8 cellular contexts compared by ENCODE assay signal in genomic region chr15:75043509-75044257, GRCh38. TPM values are rescaled to one million over a fixed set of nuclear protein-coding genes. Genes with fewer than 3 reads are reported as not detected.
A peak's percentile ranks its signal among the peaks of the same experiment; 100 is the strongest.
DNase-seq lines count a peak whose midpoint lies in the region; ATAC-seq and TF ChIP-seq lines count a peak whose summit lies in the region.

No MANE protein-coding gene starts in this region.

- peak overlapping the region; percentile 0 to 77 (median 45) for H3K4me3 Mint-ChIP-seq in IgD-negative memory B cell
- no peak overlapping the region for H3K4me3 Mint-ChIP-seq in activated naive CD8-positive, alpha-beta T cell treated with anti-CD3 and anti-CD28 coated beads for 36 hours

- peak overlapping the region; percentile 42 to 95 (median 93) for H3K27ac Mint-ChIP-seq in IgD-negative memory B cell
- peak overlapping the region; percentile 26 for H3K27ac Mint-ChIP-seq in activated naive CD8-positive, alpha-beta T cell treated with anti-CD3 and anti-CD28 coated beads for 36 hours

- no peaks in the 10 kb centered on the region for H3K36me3 Mint-ChIP-seq in IgD-negative memory B cell
- H3K36me3 Mint-ChIP-seq in activated naive CD8-positive, alpha-beta T cell treated with anti-CD3 and anti-CD28 coated beads for 36 hours: peaks cover 11% of the 10 kb centered on the region

- peak; percentile 85 for DNase-seq in GM12864 (ENCODE audit: low read depth)
- DNase-seq in activated naive CD8-positive, alpha-beta T cell treated with anti-CD3 and anti-CD28 coated beads for 36 hours: no peak
- peak; percentile 98 for DNase-seq in Right ventricle myocardium superior
- peak; percentile 99 for DNase-seq in posterior vena cava (ENCODE audit: low spot score)
- no peak for DNase-seq in stimulated activated CD4-positive, alpha-beta T cell treated with anti-CD3 and anti-CD28 coated beads, Interleukin-2, amount 100 ng/mL, for 48 hours
- DNase-seq in NCI-H1105 treated with DMSO at 0.1 percent for 48 hours (lab: John Stamatoyannopoulos, UW): no peak

- peak; percentile 50 for TF ChIP-seq CTCF in GM12864 (IDR thresholded peaks at IDR 0.05; ENCODE audit: low read depth, low read length, missing control alignments)

- H3K4me1 Mint-ChIP-seq in IgD-negative memory B cell: peaks cover 24 to 46% (median 44%) of the 10 kb centered on the region in 3 donors
- H3K4me1 Mint-ChIP-seq in activated naive CD8-positive, alpha-beta T cell treated with anti-CD3 and anti-CD28 coated beads for 36 hours: peaks cover 26% of the 10 kb centered on the region

- peaks cover 2% of the 10 kb centered on the region for H3K27me3 Mint-ChIP-seq in IgD-negative memory B cell
- no peaks in the 10 kb centered on the region for H3K27me3 Mint-ChIP-seq in activated naive CD8-positive, alpha-beta T cell treated with anti-CD3 and anti-CD28 coated beads for 36 hours

- peak overlapping the region; percentile 31 for H3K4me3 ChIP-seq in GM12864 (ENCODE audit: low read depth, low read length)

- H3K9me3 Mint-ChIP-seq in IgD-negative memory B cell: no peaks in the 10 kb centered on the region
- H3K9me3 Mint-ChIP-seq in activated naive CD8-positive, alpha-beta T cell treated with anti-CD3 and anti-CD28 coated beads for 36 hours: no peaks in the 10 kb centered on the region

- ATAC-seq in GM21529 (IDR thresholded peaks at IDR 0.05; ENCODE audit: unreplicated experiment): peak; percentile 37
- ATAC-seq in Right ventricle myocardium superior (ENCODE audit: poor library complexity): peak; percentile 93

- intact Hi-C loops in Right ventricle myocardium superior (cut with DNase I) (loop anchor here (1.0 kb wide), 1 partner anchor 161 kb away; no protein-coding TSS in a partner anchor), posterior vena cava (cut with DNase I) (loop anchor here (2.0 kb wide), 1 partner anchor 159 kb away; no protein-coding TSS in a partner anchor)

RNA-seq across cellular contexts. Expression of gene PPCDC, which starts 20.3 kb away (rescaled TPM):
- 12.6 TPM for polyA plus RNA-seq in IgD-negative memory B cell
- 10 to 100 TPM; 29.4 to 33.7 TPM for total RNA-seq in activated naive CD8-positive, alpha-beta T cell treated with anti-CD3 and anti-CD28 coated beads for 36 hours
- 5.5 TPM for total RNA-seq in Right ventricle myocardium superior
- total RNA-seq in posterior vena cava: 10 to 100 TPM in 1 of 2 donors, 1 to 10 TPM in 1; 9.2 to 11.0 TPM

RNA-seq across cellular contexts. Expression of gene SCAMP5, which starts 48.3 kb away (rescaled TPM):
- polyA plus RNA-seq in IgD-negative memory B cell: 0.24 TPM
- under 1 TPM; 0.44 to 0.58 TPM for total RNA-seq in activated naive CD8-positive, alpha-beta T cell treated with anti-CD3 and anti-CD28 coated beads for 36 hours
- 1.2 TPM for total RNA-seq in Right ventricle myocardium superior
- total RNA-seq in posterior vena cava: 1 to 10 TPM; 2.4 to 2.9 TPM

Comparison
In these comparisons a context has a peak if more than half of its experiments do, and no peak if none do; other contexts are left out.
1. DNase-seq: peak in GM12864 (single experiment), Right ventricle myocardium superior (single experiment) and posterior vena cava (single experiment); none in activated naive CD8-positive, alpha-beta T cell treated with anti-CD3 and anti-CD28 coated beads for 36 hours (single experiment), stimulated activated CD4-positive, alpha-beta T cell treated with anti-CD3 and anti-CD28 coated beads, Interleukin-2, amount 100 ng/mL, for 48 hours (0 of 2) and NCI-H1105 treated with DMSO at 0.1 percent for 48 hours (single experiment).